8 cellular contexts compared by ENCODE assay signal in the genomic region with DNA sequence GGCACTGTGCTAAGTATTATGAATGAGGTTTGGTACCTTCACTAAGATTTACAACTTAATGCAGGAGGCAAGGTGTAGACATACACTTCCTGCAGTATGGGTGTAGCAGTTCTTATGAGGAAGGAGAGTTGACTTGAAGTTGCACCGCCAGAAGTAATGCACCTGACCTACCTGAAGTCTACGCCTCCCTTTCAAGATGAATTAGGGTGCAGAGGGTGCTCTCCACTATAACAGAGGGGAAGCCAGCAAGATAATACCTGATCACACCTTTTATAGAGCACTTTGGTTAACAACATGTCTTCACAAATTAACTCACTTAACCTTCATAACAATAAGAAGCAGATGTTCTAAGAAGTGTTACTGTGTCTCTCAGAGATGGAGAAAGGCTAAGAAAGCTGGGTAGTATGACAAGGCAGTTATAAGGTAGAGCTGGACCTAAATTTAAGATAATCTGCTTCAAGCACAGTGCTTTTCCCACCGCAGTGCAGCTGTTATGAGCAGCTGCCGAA. TPM values are rescaled to one million over a fixed set of nuclear protein-coding genes. Genes with fewer than 3 reads are reported as not detected.
DNase-seq lines count a peak whose midpoint lies in the region; ATAC-seq and TF ChIP-seq lines count a peak whose summit lies in the region.

No MANE protein-coding gene starts in this region.

- H3K4me3 Mint-ChIP-seq in stimulated activated naive CD8-positive, alpha-beta T cell treated with anti-CD3 and anti-CD28 coated beads, Interleukin-15, Interleukin-2, amounts not matched to agents 100 ng/mL and 50 ng/mL, for 24 hours, result peak overlapping the region; percentile 100
- H3K4me3 Mint-ChIP-seq in brain, result peak overlapping the region; percentile 98 to 100 (median 99)

- ATAC-seq in stimulated activated naive CD8-positive, alpha-beta T cell treated with anti-CD3 and anti-CD28 coated beads, Interleukin-15, Interleukin-2, amounts not matched to agents 100 U/mL and 50 U/mL, for 24 hours, result no peak
- ATAC-seq in HG03439 (IDR thresholded peaks at IDR 0.05; ENCODE audit: unreplicated experiment), result no peak

- H3K9me3 ChIP-seq in mesodermal cell (ENCODE audit: control insufficient read depth, low read length), result no peaks in the 10 kb centered on the region
- no peaks in the 10 kb centered on the region for H3K9me3 ChIP-seq in vagina

- peaks cover 20% of the 10 kb centered on the region for H3K36me3 ChIP-seq in mesodermal cell (ENCODE audit: control insufficient read depth, insufficient read depth, low read length)
- H3K36me3 ChIP-seq in vagina, result no peaks in the 10 kb centered on the region

- H3K27me3 Mint-ChIP-seq in stimulated activated naive CD8-positive, alpha-beta T cell treated with anti-CD3 and anti-CD28 coated beads, Interleukin-15, Interleukin-2, amounts not matched to agents 100 ng/mL and 50 ng/mL, for 24 hours, result no peaks in the 10 kb centered on the region
- H3K27me3 Mint-ChIP-seq in brain, result peaks cover 38% of the 10 kb centered on the region

- intact Hi-C loops in vagina (cut with DNase I), result no loop called here

- H3K4me1 ChIP-seq in mesodermal cell (ENCODE audit: control insufficient read depth, insufficient read depth, low read length, poor library complexity, severe bottlenecking) (peaks cover 11% of the 10 kb centered on the region), vagina (peaks cover 40% of the 10 kb centered on the region)

- no peak for TF ChIP-seq POLR2A in vagina (IDR thresholded peaks at IDR 0.05)

- H3K9me3 Mint-ChIP-seq in stimulated activated naive CD8-positive, alpha-beta T cell treated with anti-CD3 and anti-CD28 coated beads, Interleukin-15, Interleukin-2, amounts not matched to agents 100 ng/mL and 50 ng/mL, for 24 hours, result no peaks in the 10 kb centered on the region
- peaks cover 2 to 7% (median 3%) of the 10 kb centered on the region in 5 experiments for H3K9me3 Mint-ChIP-seq in brain

- peak overlapping the region; percentile 98 for H3K27ac Mint-ChIP-seq in stimulated activated naive CD8-positive, alpha-beta T cell treated with anti-CD3 and anti-CD28 coated beads, Interleukin-15, Interleukin-2, amounts not matched to agents 100 ng/mL and 50 ng/mL, for 24 hours
- H3K27ac Mint-ChIP-seq in brain, result peak overlapping the region; percentile 98 to 100 (median 99)

- H3K27ac ChIP-seq in mesodermal cell (ENCODE audit: low read depth, low read length, severe bottlenecking), result peak overlapping the region; percentile 75
- H3K27ac ChIP-seq in vagina, result peak overlapping the region; percentile 92

- no peak for TF ChIP-seq CTCF in brain (conservative IDR thresholded peaks at IDR 0.05)
- no peak for TF ChIP-seq CTCF in vagina (IDR thresholded peaks at IDR 0.05)

- no peak for DNase-seq in stimulated activated naive CD8-positive, alpha-beta T cell treated with anti-CD3 and anti-CD28 coated beads, Interleukin-15, Interleukin-2, amounts not matched to agents 100 U/mL and 50 U/mL, for 24 hours
- no peak for DNase-seq in vagina (ENCODE audit: extremely low spot score in 2 of 2)
- DNase-seq in inferior parietal cortex (ENCODE audit: extremely low spot score), result no peak
- DNase-seq in SW 1271 (lab: John Stamatoyannopoulos, UW), result no peak

- no peaks in the 10 kb centered on the region for H3K27me3 ChIP-seq in vagina

- peak overlapping the region; percentile 83 for H3K4me3 ChIP-seq in mesodermal cell (ENCODE audit: extremely low read depth, insufficient read depth, low read length, poor library complexity, severe bottlenecking)
- H3K4me3 ChIP-seq in vagina, result peak overlapping the region; percentile 62 to 77

- WGBS in mesodermal cell (ENCODE audit: insufficient coverage in 2 of 2), 2 experiments, result 7 to 11% methylated on average over 2 of the region's 4 CpGs

- peaks cover 45% of the 10 kb centered on the region for H3K4me1 Mint-ChIP-seq in stimulated activated naive CD8-positive, alpha-beta T cell treated with anti-CD3 and anti-CD28 coated beads, Interleukin-15, Interleukin-2, amounts not matched to agents 100 ng/mL and 50 ng/mL, for 24 hours (ENCODE audit: low read depth)
- peaks cover 50% of the 10 kb centered on the region for H3K4me1 Mint-ChIP-seq in brain

- peaks cover 24% of the 10 kb centered on the region for H3K36me3 Mint-ChIP-seq in stimulated activated naive CD8-positive, alpha-beta T cell treated with anti-CD3 and anti-CD28 coated beads, Interleukin-15, Interleukin-2, amounts not matched to agents 100 ng/mL and 50 ng/mL, for 24 hours (ENCODE audit: low read depth)
- peaks cover 12% of the 10 kb centered on the region for H3K36me3 Mint-ChIP-seq in brain

RNA-seq across cellular contexts. Expression of gene RAB18, which starts 0.6 kb away (rescaled TPM):
- 42.7 TPM for polyA plus RNA-seq in brain (ENCODE audit: insufficient read depth, low read depth, low replicate concordance)
- polyA plus RNA-seq in mesodermal cell (2013, experiment 1 of 2), result 55.3 TPM
- 61.4 TPM for polyA plus RNA-seq in mesodermal cell (2013, experiment 2 of 2)
- total RNA-seq in vagina, result 34.9 TPM
